1 cellular context compared by ENCODE assay signal in genomic region chr15:43492266-43492665, GRCh38.
TF ChIP-seq lines count a peak whose summit lies in the region.

No MANE protein-coding gene starts in this region.

TF ChIP-seq in GM12878, 131 proteins besides CTCF, POLR2A, EP300 and RAD21:
- no peak for TF ChIP-seq SIX5 (IDR thresholded peaks at IDR 0.05; ENCODE audit: low read depth, low read length, severe bottlenecking)
